ENCODE assay signal across 16 cellular contexts in genomic region chr10:59517961-59518360, GRCh38.
"Had no signal": no experiment of that assay in that cellular context is flagged by ENCODE, and none has a peak within 500 bp of the region (broad histone marks: within the 10 kb centered on the region; RNA-seq: fewer than 3 reads in every experiment).

No MANE protein-coding gene starts in this region.

- H3K27me3 ChIP-seq: adrenal gland, gastrocnemius medialis, right atrium auricular region, spleen, thyroid gland, upper lobe of right lung had no signal

- H3K36me3 ChIP-seq: adrenal gland, gastrocnemius medialis, right atrium auricular region, spleen, thyroid gland, upper lobe of right lung had no signal

- H3K4me1 ChIP-seq: gastrocnemius medialis, right atrium auricular region, spleen, thyroid gland, upper lobe of right lung had no signal

- H3K27ac ChIP-seq: adrenal gland, gastrocnemius medialis, right atrium auricular region, spleen, thyroid gland, upper lobe of right lung had no signal

- DNase-seq: activated T-cell treated with anti-CD3 and anti-CD28 coated beads, Interleukin-2, amount 50 U/mL, for 1 hour; adrenal gland; dermis blood vessel endothelial cell; effector memory CD8-positive, alpha-beta T cell; gastrocnemius medialis; islet precursor cell; left colon; mesenchymal stem cell; naive thymus-derived CD4-positive, alpha-beta T cell; spleen; stimulated activated CD4-positive, alpha-beta T cell treated with anti-CD3 and anti-CD28 coated beads, Interleukin-4, amount 100 ng/mL, for 24 hours; stimulated activated naive CD4-positive, alpha-beta T cell treated with Interleukin-2 at 50 U/mL for 16 hours; T-helper 9 cell; thyroid gland; upper lobe of right lung had no signal

- H3K9me3 ChIP-seq: adrenal gland, gastrocnemius medialis, right atrium auricular region, spleen, thyroid gland, upper lobe of right lung had no signal

- H3K4me3 ChIP-seq: adrenal gland, gastrocnemius medialis, right atrium auricular region, spleen, thyroid gland, upper lobe of right lung had no signal
